ENCODE assay signal across 1 cellular context in the genomic region with DNA sequence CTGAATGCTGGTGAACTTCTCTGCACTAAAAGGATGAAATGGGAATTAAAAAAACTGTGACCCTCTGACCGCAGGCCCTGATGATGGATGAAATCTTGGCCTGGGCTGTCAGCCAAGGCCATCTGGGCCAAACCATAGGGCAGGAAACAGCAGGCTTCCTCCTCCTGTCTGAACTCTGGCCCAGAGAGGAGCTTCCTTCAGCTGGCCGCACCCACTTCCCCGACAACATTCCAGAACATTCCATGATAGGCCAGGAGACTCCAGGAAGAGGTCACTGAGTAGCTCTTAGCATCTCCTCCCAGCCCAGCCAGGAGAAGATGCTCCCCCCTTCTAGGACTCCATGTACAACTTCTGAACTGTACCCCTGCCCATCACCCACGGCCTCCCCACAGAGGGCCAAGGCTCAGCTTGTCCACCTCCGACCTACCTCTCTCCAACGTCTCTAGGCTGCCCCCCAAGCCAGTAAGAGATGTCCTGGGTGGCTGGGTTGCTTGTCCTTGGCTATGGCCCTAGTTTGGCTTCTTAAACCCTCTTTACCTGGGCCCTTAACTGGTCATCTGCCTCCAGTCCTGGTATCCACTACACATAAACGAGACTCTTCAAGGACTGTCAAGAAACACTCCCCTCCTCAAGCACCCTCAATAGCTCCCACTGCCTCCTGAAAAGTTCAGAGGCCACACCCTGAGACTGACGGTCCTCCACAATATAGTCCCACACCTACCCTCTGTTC.
TF ChIP-seq lines count a peak whose summit lies in the region.

No MANE protein-coding gene starts in this region.

TF ChIP-seq in HepG2, 621 proteins besides CTCF, POLR2A, EP300 and RAD21 (continued from another document and continues in another):
- TF ChIP-seq KDM2A (CRISPR knock-in tag; IDR thresholded peaks at IDR 0.05; ENCODE audit: borderline replicate concordance, low read depth) (no peak), ERF (CRISPR knock-in tag; IDR thresholded peaks at IDR 0.05) (peak; percentile 40; the same call in 1 of the 2 replicates), NCOA1 (CRISPR knock-in tag; IDR thresholded peaks at IDR 0.05) (no peak), ZNF263 (CRISPR knock-in tag; IDR thresholded peaks at IDR 0.05) (0 out of 2 replicates have a peak, but pooled peaks have one; percentile 7), REL (CRISPR knock-in tag; conservative IDR thresholded peaks at IDR 0.05) (no peak), ELF1 (CRISPR knock-in tag; IDR thresholded peaks at IDR 0.05) (no peak; the same call in 1 of the 2 replicates), PITX1 (CRISPR knock-in tag; IDR thresholded peaks at IDR 0.05) (peak; percentile 50), MTF1 (CRISPR knock-in tag; IDR thresholded peaks at IDR 0.05) (no peak), ZNF335 (CRISPR knock-in tag; IDR thresholded peaks at IDR 0.05) (no peak), ZNF546 (CRISPR knock-in tag; conservative IDR thresholded peaks at IDR 0.05) (no peak), ZNF329 (CRISPR knock-in tag; IDR thresholded peaks at IDR 0.05; ENCODE audit: low read depth) (no peak), RFXANK (CRISPR knock-in tag; IDR thresholded peaks at IDR 0.05) (no peak), SMARCE1 (IDR thresholded peaks at IDR 0.05; ENCODE audit: borderline replicate concordance) (no peak), ZNF839 (CRISPR knock-in tag; IDR thresholded peaks at IDR 0.05; ENCODE audit: borderline replicate concordance) (no peak), KAT7 (CRISPR knock-in tag; IDR thresholded peaks at IDR 0.05; ENCODE audit: borderline replicate concordance) (no peak), SAFB2 (CRISPR knock-in tag; IDR thresholded peaks at IDR 0.05; ENCODE audit: borderline replicate concordance, low read depth) (no peak), IRX3 (CRISPR knock-in tag; IDR thresholded peaks at IDR 0.05; ENCODE audit: borderline replicate concordance, low read depth) (no peak), ZNF564 (CRISPR knock-in tag; IDR thresholded peaks at IDR 0.05) (no peak), SMAD1 (CRISPR knock-in tag; IDR thresholded peaks at IDR 0.05; ENCODE audit: borderline replicate concordance, low read depth) (peak; percentile 66; the same call in 1 of the 2 replicates), JUNB (CRISPR knock-in tag; IDR thresholded peaks at IDR 0.05; ENCODE audit: borderline replicate concordance) (no peak), PHF20 (CRISPR knock-in tag; IDR thresholded peaks at IDR 0.05) (no peak), TBX3 (IDR thresholded peaks at IDR 0.05; ENCODE audit: borderline replicate concordance) (no peak), KAT2B (IDR thresholded peaks at IDR 0.05; ENCODE audit: borderline replicate concordance, low read depth, low read length) (no peak), ZNF441 (CRISPR knock-in tag; IDR thresholded peaks at IDR 0.05; ENCODE audit: borderline replicate concordance) (peak; percentile 21; the same call in 1 of the 2 replicates)
- TF ChIP-seq, protein P1, sequence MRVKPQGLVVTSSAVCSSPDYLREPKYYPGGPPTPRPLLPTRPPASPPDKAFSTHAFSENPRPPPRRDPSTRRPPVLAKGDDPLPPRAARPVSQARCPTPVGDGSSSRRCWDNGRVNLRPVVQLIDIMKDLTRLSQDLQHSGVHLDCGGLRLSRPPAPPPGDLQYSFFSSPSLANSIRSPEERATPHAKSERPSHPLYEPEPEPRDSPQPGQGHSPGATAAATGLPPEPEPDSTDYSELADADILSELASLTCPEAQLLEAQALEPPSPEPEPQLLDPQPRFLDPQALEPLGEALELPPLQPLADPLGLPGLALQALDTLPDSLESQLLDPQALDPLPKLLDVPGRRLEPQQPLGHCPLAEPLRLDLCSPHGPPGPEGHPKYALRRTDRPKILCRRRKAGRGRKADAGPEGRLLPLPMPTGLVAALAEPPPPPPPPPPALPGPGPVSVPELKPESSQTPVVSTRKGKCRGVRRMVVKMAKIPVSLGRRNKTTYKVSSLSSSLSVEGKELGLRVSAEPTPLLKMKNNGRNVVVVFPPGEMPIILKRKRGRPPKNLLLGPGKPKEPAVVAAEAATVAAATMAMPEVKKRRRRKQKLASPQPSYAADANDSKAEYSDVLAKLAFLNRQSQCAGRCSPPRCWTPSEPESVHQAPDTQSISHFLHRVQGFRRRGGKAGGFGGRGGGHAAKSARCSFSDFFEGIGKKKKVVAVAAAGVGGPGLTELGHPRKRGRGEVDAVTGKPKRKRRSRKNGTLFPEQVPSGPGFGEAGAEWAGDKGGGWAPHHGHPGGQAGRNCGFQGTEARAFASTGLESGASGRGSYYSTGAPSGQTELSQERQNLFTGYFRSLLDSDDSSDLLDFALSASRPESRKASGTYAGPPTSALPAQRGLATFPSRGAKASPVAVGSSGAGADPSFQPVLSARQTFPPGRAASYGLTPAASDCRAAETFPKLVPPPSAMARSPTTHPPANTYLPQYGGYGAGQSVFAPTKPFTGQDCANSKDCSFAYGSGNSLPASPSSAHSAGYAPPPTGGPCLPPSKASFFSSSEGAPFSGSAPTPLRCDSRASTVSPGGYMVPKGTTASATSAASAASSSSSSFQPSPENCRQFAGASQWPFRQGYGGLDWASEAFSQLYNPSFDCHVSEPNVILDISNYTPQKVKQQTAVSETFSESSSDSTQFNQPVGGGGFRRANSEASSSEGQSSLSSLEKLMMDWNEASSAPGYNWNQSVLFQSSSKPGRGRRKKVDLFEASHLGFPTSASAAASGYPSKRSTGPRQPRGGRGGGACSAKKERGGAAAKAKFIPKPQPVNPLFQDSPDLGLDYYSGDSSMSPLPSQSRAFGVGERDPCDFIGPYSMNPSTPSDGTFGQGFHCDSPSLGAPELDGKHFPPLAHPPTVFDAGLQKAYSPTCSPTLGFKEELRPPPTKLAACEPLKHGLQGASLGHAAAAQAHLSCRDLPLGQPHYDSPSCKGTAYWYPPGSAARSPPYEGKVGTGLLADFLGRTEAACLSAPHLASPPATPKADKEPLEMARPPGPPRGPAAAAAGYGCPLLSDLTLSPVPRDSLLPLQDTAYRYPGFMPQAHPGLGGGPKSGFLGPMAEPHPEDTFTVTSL (CRISPR knock-in tag; IDR thresholded peaks at IDR 0.05; ENCODE audit: borderline replicate concordance), result 0 out of 2 replicates have a peak, but pooled peaks have one; percentile 18
- TF ChIP-seq, protein P2, sequence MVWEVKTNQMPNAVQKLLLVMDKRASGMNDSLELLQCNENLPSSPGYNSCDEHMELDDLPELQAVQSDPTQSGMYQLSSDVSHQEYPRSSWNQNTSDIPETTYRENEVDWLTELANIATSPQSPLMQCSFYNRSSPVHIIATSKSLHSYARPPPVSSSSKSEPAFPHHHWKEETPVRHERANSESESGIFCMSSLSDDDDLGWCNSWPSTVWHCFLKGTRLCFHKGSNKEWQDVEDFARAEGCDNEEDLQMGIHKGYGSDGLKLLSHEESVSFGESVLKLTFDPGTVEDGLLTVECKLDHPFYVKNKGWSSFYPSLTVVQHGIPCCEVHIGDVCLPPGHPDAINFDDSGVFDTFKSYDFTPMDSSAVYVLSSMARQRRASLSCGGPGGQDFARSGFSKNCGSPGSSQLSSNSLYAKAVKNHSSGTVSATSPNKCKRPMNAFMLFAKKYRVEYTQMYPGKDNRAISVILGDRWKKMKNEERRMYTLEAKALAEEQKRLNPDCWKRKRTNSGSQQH (CRISPR knock-in tag; IDR thresholded peaks at IDR 0.05; ENCODE audit: low read depth), result no peak
- TF ChIP-seq, protein P3, sequence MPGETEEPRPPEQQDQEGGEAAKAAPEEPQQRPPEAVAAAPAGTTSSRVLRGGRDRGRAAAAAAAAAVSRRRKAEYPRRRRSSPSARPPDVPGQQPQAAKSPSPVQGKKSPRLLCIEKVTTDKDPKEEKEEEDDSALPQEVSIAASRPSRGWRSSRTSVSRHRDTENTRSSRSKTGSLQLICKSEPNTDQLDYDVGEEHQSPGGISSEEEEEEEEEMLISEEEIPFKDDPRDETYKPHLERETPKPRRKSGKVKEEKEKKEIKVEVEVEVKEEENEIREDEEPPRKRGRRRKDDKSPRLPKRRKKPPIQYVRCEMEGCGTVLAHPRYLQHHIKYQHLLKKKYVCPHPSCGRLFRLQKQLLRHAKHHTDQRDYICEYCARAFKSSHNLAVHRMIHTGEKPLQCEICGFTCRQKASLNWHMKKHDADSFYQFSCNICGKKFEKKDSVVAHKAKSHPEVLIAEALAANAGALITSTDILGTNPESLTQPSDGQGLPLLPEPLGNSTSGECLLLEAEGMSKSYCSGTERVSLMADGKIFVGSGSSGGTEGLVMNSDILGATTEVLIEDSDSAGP (CRISPR knock-in tag; IDR thresholded peaks at IDR 0.05; ENCODE audit: borderline replicate concordance), result 0 out of 2 replicates have a peak, but pooled peaks have one; percentile 5
- TF ChIP-seq, protein P4, sequence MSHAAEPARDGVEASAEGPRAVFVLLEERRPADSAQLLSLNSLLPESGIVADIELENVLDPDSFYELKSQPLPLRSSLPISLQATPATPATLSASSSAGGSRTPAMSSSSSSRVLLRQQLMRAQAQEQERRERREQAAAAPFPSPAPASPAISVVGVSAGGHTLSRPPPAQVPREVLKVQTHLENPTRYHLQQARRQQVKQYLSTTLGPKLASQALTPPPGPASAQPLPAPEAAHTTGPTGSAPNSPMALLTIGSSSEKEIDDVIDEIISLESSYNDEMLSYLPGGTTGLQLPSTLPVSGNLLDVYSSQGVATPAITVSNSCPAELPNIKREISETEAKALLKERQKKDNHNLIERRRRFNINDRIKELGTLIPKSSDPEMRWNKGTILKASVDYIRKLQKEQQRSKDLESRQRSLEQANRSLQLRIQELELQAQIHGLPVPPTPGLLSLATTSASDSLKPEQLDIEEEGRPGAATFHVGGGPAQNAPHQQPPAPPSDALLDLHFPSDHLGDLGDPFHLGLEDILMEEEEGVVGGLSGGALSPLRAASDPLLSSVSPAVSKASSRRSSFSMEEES (CRISPR knock-in tag; IDR thresholded peaks at IDR 0.05), result no peak
- TF ChIP-seq, protein P5, sequence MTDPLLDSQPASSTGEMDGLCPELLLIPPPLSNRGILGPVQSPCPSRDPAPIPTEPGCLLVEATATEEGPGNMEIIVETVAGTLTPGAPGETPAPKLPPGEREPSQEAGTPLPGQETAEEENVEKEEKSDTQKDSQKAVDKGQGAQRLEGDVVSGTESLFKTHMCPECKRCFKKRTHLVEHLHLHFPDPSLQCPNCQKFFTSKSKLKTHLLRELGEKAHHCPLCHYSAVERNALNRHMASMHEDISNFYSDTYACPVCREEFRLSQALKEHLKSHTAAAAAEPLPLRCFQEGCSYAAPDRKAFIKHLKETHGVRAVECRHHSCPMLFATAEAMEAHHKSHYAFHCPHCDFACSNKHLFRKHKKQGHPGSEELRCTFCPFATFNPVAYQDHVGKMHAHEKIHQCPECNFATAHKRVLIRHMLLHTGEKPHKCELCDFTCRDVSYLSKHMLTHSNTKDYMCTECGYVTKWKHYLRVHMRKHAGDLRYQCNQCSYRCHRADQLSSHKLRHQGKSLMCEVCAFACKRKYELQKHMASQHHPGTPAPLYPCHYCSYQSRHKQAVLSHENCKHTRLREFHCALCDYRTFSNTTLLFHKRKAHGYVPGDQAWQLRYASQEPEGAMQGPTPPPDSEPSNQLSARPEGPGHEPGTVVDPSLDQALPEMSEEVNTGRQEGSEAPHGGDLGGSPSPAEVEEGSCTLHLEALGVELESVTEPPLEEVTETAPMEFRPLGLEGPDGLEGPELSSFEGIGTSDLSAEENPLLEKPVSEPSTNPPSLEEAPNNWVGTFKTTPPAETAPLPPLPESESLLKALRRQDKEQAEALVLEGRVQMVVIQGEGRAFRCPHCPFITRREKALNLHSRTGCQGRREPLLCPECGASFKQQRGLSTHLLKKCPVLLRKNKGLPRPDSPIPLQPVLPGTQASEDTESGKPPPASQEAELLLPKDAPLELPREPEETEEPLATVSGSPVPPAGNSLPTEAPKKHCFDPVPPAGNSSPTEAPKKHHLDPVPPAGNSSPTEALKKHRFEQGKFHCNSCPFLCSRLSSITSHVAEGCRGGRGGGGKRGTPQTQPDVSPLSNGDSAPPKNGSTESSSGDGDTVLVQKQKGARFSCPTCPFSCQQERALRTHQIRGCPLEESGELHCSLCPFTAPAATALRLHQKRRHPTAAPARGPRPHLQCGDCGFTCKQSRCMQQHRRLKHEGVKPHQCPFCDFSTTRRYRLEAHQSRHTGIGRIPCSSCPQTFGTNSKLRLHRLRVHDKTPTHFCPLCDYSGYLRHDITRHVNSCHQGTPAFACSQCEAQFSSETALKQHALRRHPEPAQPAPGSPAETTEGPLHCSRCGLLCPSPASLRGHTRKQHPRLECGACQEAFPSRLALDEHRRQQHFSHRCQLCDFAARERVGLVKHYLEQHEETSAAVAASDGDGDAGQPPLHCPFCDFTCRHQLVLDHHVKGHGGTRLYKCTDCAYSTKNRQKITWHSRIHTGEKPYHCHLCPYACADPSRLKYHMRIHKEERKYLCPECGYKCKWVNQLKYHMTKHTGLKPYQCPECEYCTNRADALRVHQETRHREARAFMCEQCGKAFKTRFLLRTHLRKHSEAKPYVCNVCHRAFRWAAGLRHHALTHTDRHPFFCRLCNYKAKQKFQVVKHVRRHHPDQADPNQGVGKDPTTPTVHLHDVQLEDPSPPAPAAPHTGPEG (CRISPR knock-in tag; IDR thresholded peaks at IDR 0.05), result no peak
- TF ChIP-seq, protein P6, sequence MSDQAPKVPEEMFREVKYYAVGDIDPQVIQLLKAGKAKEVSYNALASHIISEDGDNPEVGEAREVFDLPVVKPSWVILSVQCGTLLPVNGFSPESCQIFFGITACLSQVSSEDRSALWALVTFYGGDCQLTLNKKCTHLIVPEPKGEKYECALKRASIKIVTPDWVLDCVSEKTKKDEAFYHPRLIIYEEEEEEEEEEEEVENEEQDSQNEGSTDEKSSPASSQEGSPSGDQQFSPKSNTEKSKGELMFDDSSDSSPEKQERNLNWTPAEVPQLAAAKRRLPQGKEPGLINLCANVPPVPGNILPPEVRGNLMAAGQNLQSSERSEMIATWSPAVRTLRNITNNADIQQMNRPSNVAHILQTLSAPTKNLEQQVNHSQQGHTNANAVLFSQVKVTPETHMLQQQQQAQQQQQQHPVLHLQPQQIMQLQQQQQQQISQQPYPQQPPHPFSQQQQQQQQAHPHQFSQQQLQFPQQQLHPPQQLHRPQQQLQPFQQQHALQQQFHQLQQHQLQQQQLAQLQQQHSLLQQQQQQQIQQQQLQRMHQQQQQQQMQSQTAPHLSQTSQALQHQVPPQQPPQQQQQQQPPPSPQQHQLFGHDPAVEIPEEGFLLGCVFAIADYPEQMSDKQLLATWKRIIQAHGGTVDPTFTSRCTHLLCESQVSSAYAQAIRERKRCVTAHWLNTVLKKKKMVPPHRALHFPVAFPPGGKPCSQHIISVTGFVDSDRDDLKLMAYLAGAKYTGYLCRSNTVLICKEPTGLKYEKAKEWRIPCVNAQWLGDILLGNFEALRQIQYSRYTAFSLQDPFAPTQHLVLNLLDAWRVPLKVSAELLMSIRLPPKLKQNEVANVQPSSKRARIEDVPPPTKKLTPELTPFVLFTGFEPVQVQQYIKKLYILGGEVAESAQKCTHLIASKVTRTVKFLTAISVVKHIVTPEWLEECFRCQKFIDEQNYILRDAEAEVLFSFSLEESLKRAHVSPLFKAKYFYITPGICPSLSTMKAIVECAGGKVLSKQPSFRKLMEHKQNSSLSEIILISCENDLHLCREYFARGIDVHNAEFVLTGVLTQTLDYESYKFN (CRISPR knock-in tag; conservative IDR thresholded peaks at IDR 0.05), result peak; percentile 56
- TF ChIP-seq, protein P7, sequence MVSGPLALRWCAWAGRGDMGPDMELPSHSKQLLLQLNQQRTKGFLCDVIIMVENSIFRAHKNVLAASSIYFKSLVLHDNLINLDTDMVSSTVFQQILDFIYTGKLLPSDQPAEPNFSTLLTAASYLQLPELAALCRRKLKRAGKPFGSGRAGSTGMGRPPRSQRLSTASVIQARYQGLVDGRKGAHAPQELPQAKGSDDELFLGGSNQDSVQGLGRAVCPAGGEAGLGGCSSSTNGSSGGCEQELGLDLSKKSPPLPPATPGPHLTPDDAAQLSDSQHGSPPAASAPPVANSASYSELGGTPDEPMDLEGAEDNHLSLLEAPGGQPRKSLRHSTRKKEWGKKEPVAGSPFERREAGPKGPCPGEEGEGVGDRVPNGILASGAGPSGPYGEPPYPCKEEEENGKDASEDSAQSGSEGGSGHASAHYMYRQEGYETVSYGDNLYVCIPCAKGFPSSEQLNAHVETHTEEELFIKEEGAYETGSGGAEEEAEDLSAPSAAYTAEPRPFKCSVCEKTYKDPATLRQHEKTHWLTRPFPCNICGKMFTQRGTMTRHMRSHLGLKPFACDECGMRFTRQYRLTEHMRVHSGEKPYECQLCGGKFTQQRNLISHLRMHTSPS (CRISPR knock-in tag; IDR thresholded peaks at IDR 0.05; ENCODE audit: low read depth), result no peak
